ENCODE assay signal across 8 cellular contexts in the genomic region with DNA sequence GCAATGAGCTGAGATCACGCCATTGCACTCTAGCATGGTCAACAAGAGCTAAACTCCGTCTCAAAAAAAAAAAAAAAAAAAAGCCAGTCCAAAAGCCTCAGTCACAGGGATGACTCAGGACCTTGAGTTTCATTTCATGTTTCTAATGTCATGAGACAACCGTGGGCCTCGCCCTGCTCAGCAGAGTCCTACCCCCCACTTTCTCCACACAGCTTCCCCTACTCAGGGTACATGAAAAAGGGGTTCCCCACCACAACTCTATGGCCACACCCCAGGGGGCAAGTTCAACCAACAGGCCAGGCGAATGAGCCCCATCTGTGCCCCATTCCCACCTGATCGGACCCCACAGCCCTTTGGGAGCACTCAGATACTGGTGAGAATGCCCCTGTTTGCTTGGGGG. TPM values are rescaled to one million over a fixed set of nuclear protein-coding genes. Genes with fewer than 3 reads are reported as not detected.
A peak's percentile ranks its signal among the peaks of the same experiment; 100 is the strongest.
DNase-seq lines count a peak whose midpoint lies in the region; ATAC-seq and TF ChIP-seq lines count a peak whose summit lies in the region.

No MANE protein-coding gene starts in this region.

- no peaks in the 10 kb centered on the region for H3F3A ChIP-seq in PC-3 (ENCODE audit: low read length, unreplicated experiment)

- H3K9me3 ChIP-seq in PC-3 (ENCODE audit: low read length) (no peaks in the 10 kb centered on the region), mucosa of descending colon (no peaks in the 10 kb centered on the region)
- H3K9me3 ChIP-seq in CD4-positive, alpha-beta T cell (ENCODE audit: control insufficient read depth, low read length): no peaks in the 10 kb centered on the region

- no peak overlapping the region for H3K27ac ChIP-seq in PC-3 (ENCODE audit: low read length)
- H3K27ac ChIP-seq in CD4-positive, alpha-beta T cell (ENCODE audit: low read depth, low read length): no peak overlapping the region

- H3K4me1 ChIP-seq in PC-3 (ENCODE audit: insufficient read depth, low read length) (no peaks in the 10 kb centered on the region), mucosa of descending colon (ENCODE audit: low read depth) (no peaks in the 10 kb centered on the region)

- DNase-seq in activated CD8-positive, alpha-beta memory T cell treated with anti-CD3 and anti-CD28 coated beads, Interleukin-2, amount 10 ng/mL, durations not matched to agents 7 days and 5 days: peak; percentile 76
- DNase-seq in activated CD8-positive, alpha-beta memory T cell treated with anti-CD3 and anti-CD28 coated beads, Interleukin-2, amount 50 U/mL, for 4 hours: no peak
- DNase-seq in PC-3 (peak; percentile 12), mucosa of descending colon (no peak), pons (ENCODE audit: low spot score) (no peak), germinal center (ENCODE audit: low spot score) (no peak)
- DNase-seq in CD4-positive, alpha-beta T cell: no peak

- peaks cover 22% of the 10 kb centered on the region for H3K4me1 Mint-ChIP-seq in activated CD8-positive, alpha-beta memory T cell treated with anti-CD3 and anti-CD28 coated beads, Interleukin-2, amount 10 ng/mL, durations not matched to agents 7 days and 5 days
- no peaks in the 10 kb centered on the region for H3K4me1 Mint-ChIP-seq in CD4-positive, alpha-beta T cell (ENCODE audit: low read depth)

- no peak overlapping the region for H2AFZ ChIP-seq in PC-3 (ENCODE audit: low read length)

- no peaks in the 10 kb centered on the region for H3K9me3 Mint-ChIP-seq in activated CD8-positive, alpha-beta memory T cell treated with anti-CD3 and anti-CD28 coated beads, Interleukin-2, amount 10 ng/mL, durations not matched to agents 7 days and 5 days (ENCODE audit: low read depth)
- no peaks in the 10 kb centered on the region for H3K9me3 Mint-ChIP-seq in CD4-positive, alpha-beta T cell

- no peaks in the 10 kb centered on the region for H4K20me1 ChIP-seq in PC-3 (ENCODE audit: low read length)

- intact Hi-C loops in PC-3 (cut with micrococcal nuclease): no loop called here
- intact Hi-C loops in mucosa of descending colon (cut with DNase I, micrococcal nuclease): no loop called here
- intact Hi-C loops in CD4-positive, alpha-beta T cell (cut with DNase I, micrococcal nuclease): no loop called here

- peaks cover 8% of the 10 kb centered on the region for H3K27me3 ChIP-seq in PC-3 (ENCODE audit: low read length)
- no peaks in the 10 kb centered on the region for H3K27me3 ChIP-seq in CD4-positive, alpha-beta T cell (ENCODE audit: control insufficient read depth, insufficient read depth, low read length)

- no peak overlapping the region for H3K4me3 Mint-ChIP-seq in activated CD8-positive, alpha-beta memory T cell treated with anti-CD3 and anti-CD28 coated beads, Interleukin-2, amount 10 ng/mL, durations not matched to agents 7 days and 5 days
- H3K4me3 Mint-ChIP-seq in CD4-positive, alpha-beta T cell: no peak overlapping the region

- no peak overlapping the region for H3K4me3 ChIP-seq in PC-3 (ENCODE audit: low read length)
- no peak overlapping the region for H3K4me3 ChIP-seq in mucosa of descending colon

- POLR2A ChIA-PET in PC-3 (lab: Charles Lee; ENCODE audit: unreplicated experiment): no interaction called here
- POLR2A ChIA-PET in CD4-positive, alpha-beta T cell (lab: Charles Lee): no interaction called here

- no peaks in the 10 kb centered on the region for H3K9me2 ChIP-seq in PC-3 (replicated peaks; ENCODE audit: low read length)

- H3K4me2 ChIP-seq in PC-3 (ENCODE audit: low read length): no peak overlapping the region

- H3K9ac ChIP-seq in PC-3 (ENCODE audit: low read length): no peak overlapping the region

- CTCF ChIA-PET in activated CD8-positive, alpha-beta memory T cell treated with anti-CD3 and anti-CD28 coated beads, Interleukin-2, amount 10 ng/mL, durations not matched to agents 7 days and 5 days (lab: Charles Lee): interaction anchor here (0.7 to 1.5 kb wide), 3 partner anchors 13 to 72 kb away, joined by 3 to 7 read pairs (median 3); no protein-coding TSS in a partner anchor
- CTCF ChIA-PET in PC-3 (lab: Charles Lee): no interaction called here
- CTCF ChIA-PET in CD4-positive, alpha-beta T cell (lab: Charles Lee): no interaction called here

- TF ChIP-seq CTCF in PC-3 (conservative IDR thresholded peaks at IDR 0.05; ENCODE audit: low read depth, low read length): no peak
- TF ChIP-seq CTCF in mucosa of descending colon (IDR thresholded peaks at IDR 0.05): no peak
- TF ChIP-seq CTCF in CD4-positive, alpha-beta T cell (IDR thresholded peaks at IDR 0.05): no peak

- H3K27ac Mint-ChIP-seq in activated CD8-positive, alpha-beta memory T cell treated with anti-CD3 and anti-CD28 coated beads, Interleukin-2, amount 10 ng/mL, durations not matched to agents 7 days and 5 days: peak overlapping the region; percentile 96
- no peak overlapping the region for H3K27ac Mint-ChIP-seq in CD4-positive, alpha-beta T cell

- H3K79me2 ChIP-seq in PC-3 (ENCODE audit: low read length): no peaks in the 10 kb centered on the region

- no TSS peak for BruUV-seq in PC-3 (replicated peaks; lab: Mats Ljungman, UMichigan)

- no peaks in the 10 kb centered on the region for H3K36me3 ChIP-seq in PC-3 (ENCODE audit: low read depth, low read length)
- no peaks in the 10 kb centered on the region for H3K36me3 ChIP-seq in mucosa of descending colon (ENCODE audit: low read depth)

- H3K27me3 Mint-ChIP-seq in activated CD8-positive, alpha-beta memory T cell treated with anti-CD3 and anti-CD28 coated beads, Interleukin-2, amount 10 ng/mL, durations not matched to agents 7 days and 5 days: no peaks in the 10 kb centered on the region
- H3K27me3 Mint-ChIP-seq in CD4-positive, alpha-beta T cell: no peaks in the 10 kb centered on the region

- ATAC-seq in activated CD8-positive, alpha-beta memory T cell treated with anti-CD3 and anti-CD28 coated beads, Interleukin-2, amount 10 ng/mL, durations not matched to agents 7 days and 5 days: peak; percentile 99
- ATAC-seq in HG02798 (IDR thresholded peaks at IDR 0.05; ENCODE audit: poor library complexity, unreplicated experiment): peak; percentile 88
- ATAC-seq in PC-3: no peak
- ATAC-seq in mucosa of descending colon: peak; percentile 72
- no peak for ATAC-seq in CD4-positive, alpha-beta T cell (ENCODE audit: poor library complexity)

- H3K36me3 Mint-ChIP-seq in activated CD8-positive, alpha-beta memory T cell treated with anti-CD3 and anti-CD28 coated beads, Interleukin-2, amount 10 ng/mL, durations not matched to agents 7 days and 5 days: no peaks in the 10 kb centered on the region
- H3K36me3 Mint-ChIP-seq in CD4-positive, alpha-beta T cell (ENCODE audit: low read depth): no peaks in the 10 kb centered on the region

RNA-seq across cellular contexts. Expression of gene ADA2, which starts 24.3 kb away (rescaled TPM):
- 10 to 100 TPM; 39.4 to 51.3 TPM for total RNA-seq in activated CD8-positive, alpha-beta memory T cell treated with anti-CD3 and anti-CD28 coated beads, Interleukin-2, amount 10 ng/mL, durations not matched to agents 7 days and 5 days
- total RNA-seq in PC-3 (2014; rRNA removed) (not detected in 2 replicates), mucosa of descending colon (10 to 100 TPM; 10.7 to 18.0 (median 11.7) TPM)
- total RNA-seq in CD4-positive, alpha-beta T cell: 10 to 100 TPM; 64.4 to 66.0 TPM

Comparison
In these comparisons a context has a peak if more than half of its experiments do, and no peak if none do; other contexts are left out.
1. DNase-seq: peak in activated CD8-positive, alpha-beta memory T cell treated with anti-CD3 and anti-CD28 coated beads, Interleukin-2, amount 10 ng/mL, durations not matched to agents 7 days and 5 days (single experiment) and PC-3 (single experiment); none in activated CD8-positive, alpha-beta memory T cell treated with anti-CD3 and anti-CD28 coated beads, Interleukin-2, amount 50 U/mL, for 4 hours (single experiment), mucosa of descending colon (0 of 3), pons (single experiment), CD4-positive, alpha-beta T cell (0 of 10) and germinal center (single experiment).
2. ATAC-seq: peak in activated CD8-positive, alpha-beta memory T cell treated with anti-CD3 and anti-CD28 coated beads, Interleukin-2, amount 10 ng/mL, durations not matched to agents 7 days and 5 days (single experiment), HG02798 (single experiment) and mucosa of descending colon (single experiment); none in PC-3 (single experiment) and CD4-positive, alpha-beta T cell (single experiment).
3. RNA of gene ADA2, which starts 24.3 kb away (total RNA-seq): 64.4 to 66.0 TPM in CD4-positive, alpha-beta T cell, 39.4 to 51.3 TPM in activated CD8-positive, alpha-beta memory T cell treated with anti-CD3 and anti-CD28 coated beads, Interleukin-2, amount 10 ng/mL, durations not matched to agents 7 days and 5 days and 10.7 to 18.0 TPM in mucosa of descending colon; not detected in PC-3; every median in the first group is over 10 times any median in the second.